Comparison of ENCODE assay signal across 1 cellular context in the genomic region with DNA sequence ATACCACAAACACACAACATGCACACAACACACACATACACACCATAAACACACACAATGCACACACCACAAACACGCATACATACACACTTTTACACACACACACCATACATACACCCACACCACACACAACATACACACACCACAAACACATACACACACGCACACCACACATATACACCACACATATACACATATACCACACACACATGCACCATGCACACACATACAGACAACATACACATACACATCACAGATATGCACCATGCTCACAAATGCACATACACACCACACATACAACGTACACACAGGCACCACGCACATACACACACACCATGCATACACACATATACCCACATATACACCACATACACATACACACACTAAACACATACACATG.
TF ChIP-seq lines count a peak whose summit lies in the region.

No MANE protein-coding gene starts in this region.

TF ChIP-seq in HepG2, 621 proteins besides CTCF, POLR2A, EP300 and RAD21:
- TF ChIP-seq, protein P1, sequence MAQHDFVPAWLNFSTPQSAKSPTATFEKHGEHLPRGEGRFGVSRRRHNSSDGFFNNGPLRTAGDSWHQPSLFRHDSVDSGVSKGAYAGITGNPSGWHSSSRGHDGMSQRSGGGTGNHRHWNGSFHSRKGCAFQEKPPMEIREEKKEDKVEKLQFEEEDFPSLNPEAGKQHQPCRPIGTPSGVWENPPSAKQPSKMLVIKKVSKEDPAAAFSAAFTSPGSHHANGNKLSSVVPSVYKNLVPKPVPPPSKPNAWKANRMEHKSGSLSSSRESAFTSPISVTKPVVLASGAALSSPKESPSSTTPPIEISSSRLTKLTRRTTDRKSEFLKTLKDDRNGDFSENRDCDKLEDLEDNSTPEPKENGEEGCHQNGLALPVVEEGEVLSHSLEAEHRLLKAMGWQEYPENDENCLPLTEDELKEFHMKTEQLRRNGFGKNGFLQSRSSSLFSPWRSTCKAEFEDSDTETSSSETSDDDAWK (CRISPR knock-in tag; IDR thresholded peaks at IDR 0.05), result no peak
- TF ChIP-seq, protein P2, sequence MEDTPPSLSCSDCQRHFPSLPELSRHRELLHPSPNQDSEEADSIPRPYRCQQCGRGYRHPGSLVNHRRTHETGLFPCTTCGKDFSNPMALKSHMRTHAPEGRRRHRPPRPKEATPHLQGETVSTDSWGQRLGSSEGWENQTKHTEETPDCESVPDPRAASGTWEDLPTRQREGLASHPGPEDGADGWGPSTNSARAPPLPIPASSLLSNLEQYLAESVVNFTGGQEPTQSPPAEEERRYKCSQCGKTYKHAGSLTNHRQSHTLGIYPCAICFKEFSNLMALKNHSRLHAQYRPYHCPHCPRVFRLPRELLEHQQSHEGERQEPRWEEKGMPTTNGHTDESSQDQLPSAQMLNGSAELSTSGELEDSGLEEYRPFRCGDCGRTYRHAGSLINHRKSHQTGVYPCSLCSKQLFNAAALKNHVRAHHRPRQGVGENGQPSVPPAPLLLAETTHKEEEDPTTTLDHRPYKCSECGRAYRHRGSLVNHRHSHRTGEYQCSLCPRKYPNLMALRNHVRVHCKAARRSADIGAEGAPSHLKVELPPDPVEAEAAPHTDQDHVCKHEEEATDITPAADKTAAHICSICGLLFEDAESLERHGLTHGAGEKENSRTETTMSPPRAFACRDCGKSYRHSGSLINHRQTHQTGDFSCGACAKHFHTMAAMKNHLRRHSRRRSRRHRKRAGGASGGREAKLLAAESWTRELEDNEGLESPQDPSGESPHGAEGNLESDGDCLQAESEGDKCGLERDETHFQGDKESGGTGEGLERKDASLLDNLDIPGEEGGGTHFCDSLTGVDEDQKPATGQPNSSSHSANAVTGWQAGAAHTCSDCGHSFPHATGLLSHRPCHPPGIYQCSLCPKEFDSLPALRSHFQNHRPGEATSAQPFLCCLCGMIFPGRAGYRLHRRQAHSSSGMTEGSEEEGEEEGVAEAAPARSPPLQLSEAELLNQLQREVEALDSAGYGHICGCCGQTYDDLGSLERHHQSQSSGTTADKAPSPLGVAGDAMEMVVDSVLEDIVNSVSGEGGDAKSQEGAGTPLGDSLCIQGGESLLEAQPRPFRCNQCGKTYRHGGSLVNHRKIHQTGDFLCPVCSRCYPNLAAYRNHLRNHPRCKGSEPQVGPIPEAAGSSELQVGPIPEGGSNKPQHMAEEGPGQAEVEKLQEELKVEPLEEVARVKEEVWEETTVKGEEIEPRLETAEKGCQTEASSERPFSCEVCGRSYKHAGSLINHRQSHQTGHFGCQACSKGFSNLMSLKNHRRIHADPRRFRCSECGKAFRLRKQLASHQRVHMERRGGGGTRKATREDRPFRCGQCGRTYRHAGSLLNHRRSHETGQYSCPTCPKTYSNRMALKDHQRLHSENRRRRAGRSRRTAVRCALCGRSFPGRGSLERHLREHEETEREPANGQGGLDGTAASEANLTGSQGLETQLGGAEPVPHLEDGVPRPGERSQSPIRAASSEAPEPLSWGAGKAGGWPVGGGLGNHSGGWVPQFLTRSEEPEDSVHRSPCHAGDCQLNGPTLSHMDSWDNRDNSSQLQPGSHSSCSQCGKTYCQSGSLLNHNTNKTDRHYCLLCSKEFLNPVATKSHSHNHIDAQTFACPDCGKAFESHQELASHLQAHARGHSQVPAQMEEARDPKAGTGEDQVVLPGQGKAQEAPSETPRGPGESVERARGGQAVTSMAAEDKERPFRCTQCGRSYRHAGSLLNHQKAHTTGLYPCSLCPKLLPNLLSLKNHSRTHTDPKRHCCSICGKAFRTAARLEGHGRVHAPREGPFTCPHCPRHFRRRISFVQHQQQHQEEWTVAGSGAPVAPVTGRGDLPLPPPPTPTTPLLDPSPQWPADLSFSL (CRISPR knock-in tag; IDR thresholded peaks at IDR 0.05), result peak; percentile 84
- peak; percentile 12; the same call in 1 of the 2 replicates for TF ChIP-seq CREB1 (IDR thresholded peaks at IDR 0.05)
- no peak for TF ChIP-seq CREB1 (CRISPR knock-in tag; IDR thresholded peaks at IDR 0.05)
- 0 out of 2 replicates have a peak, but pooled peaks have one; percentile 38 for TF ChIP-seq PLRG1 (conservative IDR thresholded peaks at IDR 0.05)
- TF ChIP-seq, protein P3, sequence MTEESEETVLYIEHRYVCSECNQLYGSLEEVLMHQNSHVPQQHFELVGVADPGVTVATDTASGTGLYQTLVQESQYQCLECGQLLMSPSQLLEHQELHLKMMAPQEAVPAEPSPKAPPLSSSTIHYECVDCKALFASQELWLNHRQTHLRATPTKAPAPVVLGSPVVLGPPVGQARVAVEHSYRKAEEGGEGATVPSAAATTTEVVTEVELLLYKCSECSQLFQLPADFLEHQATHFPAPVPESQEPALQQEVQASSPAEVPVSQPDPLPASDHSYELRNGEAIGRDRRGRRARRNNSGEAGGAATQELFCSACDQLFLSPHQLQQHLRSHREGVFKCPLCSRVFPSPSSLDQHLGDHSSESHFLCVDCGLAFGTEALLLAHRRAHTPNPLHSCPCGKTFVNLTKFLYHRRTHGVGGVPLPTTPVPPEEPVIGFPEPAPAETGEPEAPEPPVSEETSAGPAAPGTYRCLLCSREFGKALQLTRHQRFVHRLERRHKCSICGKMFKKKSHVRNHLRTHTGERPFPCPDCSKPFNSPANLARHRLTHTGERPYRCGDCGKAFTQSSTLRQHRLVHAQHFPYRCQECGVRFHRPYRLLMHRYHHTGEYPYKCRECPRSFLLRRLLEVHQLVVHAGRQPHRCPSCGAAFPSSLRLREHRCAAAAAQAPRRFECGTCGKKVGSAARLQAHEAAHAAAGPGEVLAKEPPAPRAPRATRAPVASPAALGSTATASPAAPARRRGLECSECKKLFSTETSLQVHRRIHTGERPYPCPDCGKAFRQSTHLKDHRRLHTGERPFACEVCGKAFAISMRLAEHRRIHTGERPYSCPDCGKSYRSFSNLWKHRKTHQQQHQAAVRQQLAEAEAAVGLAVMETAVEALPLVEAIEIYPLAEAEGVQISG (CRISPR knock-in tag; IDR thresholded peaks at IDR 0.05), result no peak
